Comparison of ENCODE assay signal across 1 cellular context in the genomic region with DNA sequence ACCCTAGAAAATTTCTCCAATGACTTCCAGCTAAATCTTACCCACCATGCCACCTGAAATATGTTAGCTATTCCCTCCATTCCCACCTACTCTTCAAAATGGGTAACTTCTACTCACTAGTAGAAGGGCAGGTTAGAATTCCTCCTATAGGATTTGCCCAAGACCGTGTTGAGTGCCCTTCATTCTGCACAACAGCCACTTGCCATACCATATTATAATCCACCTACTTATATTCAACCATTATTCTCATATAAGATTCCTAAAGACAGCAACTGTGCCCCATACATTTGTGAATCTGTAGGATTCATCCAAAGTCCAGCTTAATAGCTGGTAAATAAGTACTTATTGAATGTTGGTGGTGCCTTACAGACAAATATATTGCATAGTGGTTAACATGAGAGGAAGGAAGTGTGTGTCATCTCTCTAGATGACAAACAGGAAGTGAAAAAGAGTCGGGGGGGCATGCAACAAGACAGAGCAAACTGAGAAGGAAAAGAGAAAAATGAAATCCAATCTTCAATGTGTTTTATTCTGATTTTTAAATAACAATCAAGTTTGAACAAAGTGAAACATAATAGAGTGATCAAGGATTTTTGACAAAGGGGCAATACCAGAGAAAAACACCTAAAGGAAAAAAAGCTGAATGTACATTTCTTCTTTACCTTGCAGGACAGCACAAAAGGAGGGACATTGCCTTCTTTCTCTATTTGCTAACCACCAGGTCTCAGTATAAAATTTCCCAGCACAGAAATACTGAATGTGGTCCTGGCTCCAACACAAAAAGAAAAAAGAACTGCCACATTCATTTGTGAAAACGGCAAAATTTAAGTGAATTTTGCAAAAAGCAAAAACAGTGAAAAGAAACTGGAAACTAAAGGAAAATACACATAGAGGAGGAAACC.
A peak's percentile ranks its signal among the peaks of the same experiment; 100 is the strongest.
TF ChIP-seq lines count a peak whose summit lies in the region.

No MANE protein-coding gene starts in this region.

TF ChIP-seq in GM12878, 131 proteins besides CTCF, POLR2A, EP300 and RAD21 (continued from another document):
- no peak for TF ChIP-seq SPI1 (IDR thresholded peaks at IDR 0.05; ENCODE audit: borderline replicate concordance, insufficient read depth, low read depth, low read length)
- TF ChIP-seq CBX3 (IDR thresholded peaks at IDR 0.05; ENCODE audit: borderline replicate concordance, low read depth) = no peak
- TF ChIP-seq POLR2AphosphoS2 (IDR thresholded peaks at IDR 0.05; ENCODE audit: low read depth, low read length) = no peak
- 0 out of 2 replicates have a peak, but pooled peaks have one; percentile 10 for TF ChIP-seq RUNX3 (IDR thresholded peaks at IDR 0.05; ENCODE audit: low read length)
